Comparison of ENCODE assay signal across 9 cellular contexts in genomic region chr7:112207765-112208164, GRCh38. TPM values are rescaled to one million over a fixed set of nuclear protein-coding genes. Genes with fewer than 3 reads are reported as not detected.
DNase-seq lines count a peak whose midpoint lies in the region; ATAC-seq and TF ChIP-seq lines count a peak whose summit lies in the region.
"Had no signal": no experiment of that assay in that cellular context is flagged by ENCODE, and none has a peak within 500 bp of the region (broad histone marks: within the 10 kb centered on the region; RNA-seq: fewer than 3 reads in every experiment).

No MANE protein-coding gene starts in this region.

- TF ChIP-seq CTCF in HFFc6 (IDR thresholded peaks at IDR 0.05) (no peak), adrenal gland (IDR thresholded peaks at IDR 0.05) (no peak)

- H3K9me3 Mint-ChIP-seq in HFFc6, result no peaks in the 10 kb centered on the region
- H3K9me3 Mint-ChIP-seq in activated naive CD8-positive, alpha-beta T cell treated with anti-CD3 and anti-CD28 coated beads, Interleukin-2, amount 50 U/mL, for 24 hours, result no peaks in the 10 kb centered on the region

- H3K36me3 ChIP-seq in BLaER1, result peaks cover 3% of the 10 kb centered on the region; the same call in 1 of the 2 replicates
- no peaks in the 10 kb centered on the region for H3K36me3 ChIP-seq in mesenchymal stem cell (ENCODE audit: control insufficient read depth in 1 of 2, insufficient read depth in 2 of 2, low read depth in 1 of 2, low read length in 2 of 2)
- H3K36me3 ChIP-seq in adrenal gland (replicated peaks in 1 of 2), result no peaks in the 10 kb centered on the region

- ATAC-seq in activated naive CD8-positive, alpha-beta T cell treated with anti-CD3 and anti-CD28 coated beads, Interleukin-2, amount 50 U/mL, for 24 hours, result no peak
- ATAC-seq in GM21390 (IDR thresholded peaks at IDR 0.05; ENCODE audit: unreplicated experiment), result no peak

- H3K4me3 ChIP-seq in BLaER1 (peak overlapping the region; percentile 84; the same call in 1 of the 2 replicates), mesenchymal stem cell (ENCODE audit: insufficient read depth in 1 of 2, low read depth in 1 of 2, low read length in 2 of 2) (peak overlapping the region in 1 of 2 experiments; percentile 93), adrenal gland (no peak overlapping the region)

- H3K23ac ChIP-seq in mesenchymal stem cell (ENCODE audit: low read length in 2 of 2), result no peak overlapping the region

- no peaks in the 10 kb centered on the region for H3K27me3 Mint-ChIP-seq in HFFc6 (ENCODE audit: insufficient read depth)
- peaks cover 21% of the 10 kb centered on the region for H3K27me3 Mint-ChIP-seq in activated naive CD8-positive, alpha-beta T cell treated with anti-CD3 and anti-CD28 coated beads, Interleukin-2, amount 50 U/mL, for 24 hours

- peaks cover 28% of the 10 kb centered on the region for H3K4me1 ChIP-seq in BLaER1
- H3K4me1 ChIP-seq in mesenchymal stem cell (ENCODE audit: control insufficient read depth, insufficient read depth, low read depth, low read length), result no peaks in the 10 kb centered on the region
- peaks cover 7 to 18% of the 10 kb centered on the region in 2 donors for H3K4me1 ChIP-seq in adrenal gland (replicated peaks in 1 of 2)

- H3K36me3 Mint-ChIP-seq in HFFc6 (ENCODE audit: low read depth), result no peaks in the 10 kb centered on the region; the same call in 1 of the 2 replicates
- no peaks in the 10 kb centered on the region for H3K36me3 Mint-ChIP-seq in activated naive CD8-positive, alpha-beta T cell treated with anti-CD3 and anti-CD28 coated beads, Interleukin-2, amount 50 U/mL, for 24 hours (ENCODE audit: low read depth)

- WGBS in mesenchymal stem cell, result 96% methylated on average over 6 of the region's 6 CpGs
- 91 to 93% (median 92%) methylated on average over 6 of the region's 6 CpGs for WGBS in adrenal gland, 4 donors

- no peak overlapping the region for H4K8ac ChIP-seq in mesenchymal stem cell (ENCODE audit: low read length)

- H3K18ac ChIP-seq in mesenchymal stem cell (ENCODE audit: low read depth in 1 of 2, low read length in 2 of 2), result no peak overlapping the region

- H3K27ac ChIP-seq in BLaER1 (no peak overlapping the region), mesenchymal stem cell (ENCODE audit: low read length, poor library complexity, severe bottlenecking) (no peak overlapping the region), adrenal gland (no peak overlapping the region)

- H3K4ac ChIP-seq in mesenchymal stem cell (ENCODE audit: low read depth in 1 of 2, low read length in 2 of 2), result no peak overlapping the region

- peaks cover 6% of the 10 kb centered on the region for H3K27me3 ChIP-seq in BLaER1
- no peaks in the 10 kb centered on the region for H3K27me3 ChIP-seq in mesenchymal stem cell (ENCODE audit: control insufficient read depth in 1 of 2, insufficient read depth in 1 of 2, low read length in 2 of 2)
- H3K27me3 ChIP-seq in adrenal gland, result no peaks in the 10 kb centered on the region

- peak overlapping the region; percentile 97 for H3K4me2 ChIP-seq in BLaER1
- H3K4me2 ChIP-seq in mesenchymal stem cell (ENCODE audit: low read length, poor library complexity, severe bottlenecking), result no peak overlapping the region

- peaks cover 35% of the 10 kb centered on the region; the same call in 1 of the 2 replicates for H4K20me1 ChIP-seq in BLaER1

- H2BK15ac ChIP-seq in mesenchymal stem cell (ENCODE audit: low read depth, poor library complexity, severe bottlenecking), result no peak overlapping the region

- peak overlapping the region; percentile 99 for H3K4me3 Mint-ChIP-seq in HFFc6
- peak overlapping the region; percentile 97 for H3K4me3 Mint-ChIP-seq in activated naive CD8-positive, alpha-beta T cell treated with anti-CD3 and anti-CD28 coated beads, Interleukin-2, amount 50 U/mL, for 24 hours

- H3K4me1 Mint-ChIP-seq in HFFc6 (ENCODE audit: low read depth), result peaks cover 43% of the 10 kb centered on the region
- H3K4me1 Mint-ChIP-seq in activated naive CD8-positive, alpha-beta T cell treated with anti-CD3 and anti-CD28 coated beads, Interleukin-2, amount 50 U/mL, for 24 hours, result peaks cover 32% of the 10 kb centered on the region

- H4K91ac ChIP-seq in mesenchymal stem cell (ENCODE audit: low read length), result no peak overlapping the region

- no peak overlapping the region for H3K14ac ChIP-seq in mesenchymal stem cell (ENCODE audit: low read length in 2 of 2)

- H3K27ac Mint-ChIP-seq in HFFc6, result peak overlapping the region; percentile 85; the same call in 1 of the 2 replicates
- no peak overlapping the region for H3K27ac Mint-ChIP-seq in activated naive CD8-positive, alpha-beta T cell treated with anti-CD3 and anti-CD28 coated beads, Interleukin-2, amount 50 U/mL, for 24 hours

- intact Hi-C loops in adrenal gland (cut with DNase I), result loop anchor here in 1 of 2 donors (10.0 kb wide), 1 partner anchor 177 kb away; no protein-coding TSS in a partner anchor

- no peak overlapping the region for H2BK120ac ChIP-seq in mesenchymal stem cell (ENCODE audit: low read depth, low read length)

- H3K9ac ChIP-seq in BLaER1 (no peak overlapping the region), mesenchymal stem cell (ENCODE audit: low read length) (peak overlapping the region; percentile 90)

- H2AFZ ChIP-seq in mesenchymal stem cell (ENCODE audit: low read depth, low read length), result no peak overlapping the region

- no peak overlapping the region for H2BK12ac ChIP-seq in mesenchymal stem cell (ENCODE audit: low read length in 2 of 2)

- no peak for TF ChIP-seq POLR2A in adrenal gland (IDR thresholded peaks at IDR 0.05)

- H2AK5ac ChIP-seq in mesenchymal stem cell (ENCODE audit: low read length, severe bottlenecking), result no peak overlapping the region

- H2BK5ac ChIP-seq in mesenchymal stem cell (ENCODE audit: low read depth, low read length, poor library complexity, severe bottlenecking), result no peak overlapping the region

- peaks cover 4% of the 10 kb centered on the region for H3K9me3 ChIP-seq in BLaER1
- H3K9me3 ChIP-seq in mesenchymal stem cell (ENCODE audit: control insufficient read depth, low read length), result no peaks in the 10 kb centered on the region
- no peaks in the 10 kb centered on the region for H3K9me3 ChIP-seq in adrenal gland (replicated peaks in 1 of 3)

- H3K79me1 ChIP-seq in mesenchymal stem cell (replicated peaks; ENCODE audit: low read length, poor library complexity, severe bottlenecking), result peaks cover 2% of the 10 kb centered on the region

- no peak for DNase-seq in HFFc6
- no peak for DNase-seq in activated naive CD8-positive, alpha-beta T cell treated with anti-CD3 and anti-CD28 coated beads, Interleukin-2, amount 50 U/mL, for 24 hours
- DNase-seq in mesenchymal stem cell, result no peak
- no peak for DNase-seq in SIG-M5 (lab: John Stamatoyannopoulos, UW)
- no peak for DNase-seq in cortex of kidney (lab: John Stamatoyannopoulos, UW)
- DNase-seq in adrenal gland, result no peak
- DNase-seq: DMS79 had no signal

RNA-seq across cellular contexts. Expression of gene ZNF277, which starts 1.3 kb away (rescaled TPM):
- total RNA-seq in HFFc6 (2021; fragmentation: NEBNext Ultra II Directional; extraction: Animal tissue kit (Norgen Biotek cat#: 25700)), result 10 to 100 TPM in 5 of 6 experiments, 1 to 10 TPM in 1; 9.5 to 14.6 (median 13.5) TPM
- 26.1 TPM for polyA plus RNA-seq in mesenchymal stem cell (2013, experiment 1 of 2)
- 27.1 TPM for polyA plus RNA-seq in mesenchymal stem cell (2013, experiment 2 of 2)
- 10 to 100 TPM; 12.6 to 28.9 (median 19.7) TPM for total RNA-seq in adrenal gland
- 10 to 100 TPM; 15.2 to 30.6 (median 16.3) TPM for polyA plus RNA-seq in adrenal gland

RNA-seq across cellular contexts. Expression of gene DOCK4, which starts 1.6 kb away (rescaled TPM):
- 1 to 10 TPM; 2.2 to 3.9 (median 3.3) TPM for total RNA-seq in HFFc6 (2021; fragmentation: NEBNext Ultra II Directional; extraction: Animal tissue kit (Norgen Biotek cat#: 25700))
- 7.2 TPM for polyA plus RNA-seq in mesenchymal stem cell (2013, experiment 1 of 2)
- 5.7 TPM for polyA plus RNA-seq in mesenchymal stem cell (2013, experiment 2 of 2)
- total RNA-seq in adrenal gland, result 10 to 100 TPM; 11.1 to 37.6 (median 23.2) TPM
- 1 to 10 TPM; 6.2 to 9.2 (median 8.5) TPM for polyA plus RNA-seq in adrenal gland
